7 cellular contexts compared by ENCODE assay signal in genomic region chr7:155803418-155804376, GRCh38. TPM values are rescaled to one million over a fixed set of nuclear protein-coding genes. Genes with fewer than 3 reads are reported as not detected.
DNase-seq lines count a peak whose midpoint lies in the region; ATAC-seq and TF ChIP-seq lines count a peak whose summit lies in the region.

No MANE protein-coding gene starts in this region.

- intact Hi-C loops in posterior vena cava (cut with DNase I) = loop anchor here in 1 of 2 donors (10.0 kb wide), 1 partner anchor 671 kb away; no protein-coding TSS in a partner anchor

- peak; percentile 35 for DNase-seq in GM12865 (ENCODE audit: low read depth)
- DNase-seq in NCI-H69 (lab: John Stamatoyannopoulos, UW) = peak; percentile 62
- peak; percentile 45 for DNase-seq in epithelial cell of esophagus (ENCODE audit: low read depth)
- peak; percentile 82 for DNase-seq in posterior vena cava (ENCODE audit: low spot score)

- ATAC-seq in GM19452 (IDR thresholded peaks at IDR 0.05; ENCODE audit: unreplicated experiment) = no peak
- ATAC-seq in activated CD4-positive, CD25-positive, alpha-beta regulatory T cell treated with anti-CD3 and anti-CD28 coated beads, Interleukin-2, amount 50 U/mL, for 24 hours = no peak
- no peak for ATAC-seq in HG02981 (IDR thresholded peaks at IDR 0.05; ENCODE audit: unreplicated experiment)

- H3K4me3 ChIP-seq in GM12865 (ENCODE audit: low read depth, low read length) (no peak overlapping the region), epithelial cell of esophagus (ENCODE audit: low read length) (peak overlapping the region; percentile 36)

- TF ChIP-seq CTCF in GM12865 (IDR thresholded peaks at IDR 0.05; ENCODE audit: insufficient read depth, low read depth, low read length, missing control alignments) (no peak), epithelial cell of esophagus (IDR thresholded peaks at IDR 0.05; ENCODE audit: insufficient read depth, low read depth, low read length, missing control alignments) (no peak)

RNA-seq across cellular contexts. Expression of gene SHH, which starts 8.6 kb away (rescaled TPM):
- not detected for total RNA-seq in posterior vena cava
